In the genomic region with DNA sequence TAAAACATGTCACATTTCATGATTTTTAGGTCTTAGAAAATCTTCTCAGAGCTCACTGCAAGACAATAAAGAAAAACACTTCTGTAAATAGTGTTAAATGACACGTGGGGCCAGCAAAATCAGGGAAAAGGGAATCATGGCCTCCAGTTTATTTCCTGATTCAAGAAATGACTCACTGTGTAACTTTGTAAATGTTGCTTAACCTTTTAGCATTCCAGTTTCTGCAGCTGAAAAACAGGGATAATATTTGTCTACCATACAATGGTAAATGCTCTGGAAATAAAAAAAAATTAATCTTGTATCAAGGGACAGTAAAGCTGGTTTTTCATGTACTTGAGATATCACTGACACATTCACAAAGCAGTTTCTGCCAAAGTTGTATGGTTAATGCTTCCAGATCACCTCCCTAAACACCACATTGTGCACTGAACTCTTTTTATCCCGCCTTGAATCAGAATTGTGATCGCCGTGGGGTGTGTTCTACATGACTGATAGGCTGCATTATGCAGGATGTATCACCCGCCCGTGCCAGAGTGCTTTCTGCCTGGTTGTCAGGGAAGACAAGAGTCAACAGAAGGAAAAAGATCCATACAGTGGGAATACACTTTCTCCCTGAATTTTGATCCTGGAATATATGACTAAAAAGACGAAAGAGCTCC, we compare ENCODE assay signal across 12 cellular contexts.
DNase-seq lines count a peak whose midpoint lies in the region; ATAC-seq, FAIRE-seq and TF ChIP-seq lines count a peak whose summit lies in the region.
"Had no signal": no experiment of that assay in that cellular context is flagged by ENCODE, and none has a peak within 500 bp of the region (broad histone marks: within the 10 kb centered on the region; RNA-seq: fewer than 3 reads in every experiment).

No MANE protein-coding gene starts in this region.

- H3K9me3 ChIP-seq in A673 (ENCODE audit: low read depth, low read length, poor library complexity, severe bottlenecking): no peaks in the 10 kb centered on the region
- H3K9me3 ChIP-seq in liver (ENCODE audit: control insufficient read depth in 4 of 4, low read length in 3 of 4): no peaks in the 10 kb centered on the region

- H3K4me1 Mint-ChIP-seq in activated CD4-positive, alpha-beta memory T cell treated with anti-CD3 and anti-CD28 coated beads for 36 hours (ENCODE audit: low read depth): peaks cover 12% of the 10 kb centered on the region

- TF ChIP-seq CTCF in A673 (conservative IDR thresholded peaks at IDR 0.05; ENCODE audit: low read depth, low read length) (no peak), liver (IDR thresholded peaks at IDR 0.05; ENCODE audit: low read depth, low read length, missing input control) (no peak)

- 62% methylated on average over 7 of the region's 7 CpGs for WGBS in liver

- H3K9me3 Mint-ChIP-seq in activated CD4-positive, alpha-beta memory T cell treated with anti-CD3 and anti-CD28 coated beads for 36 hours: peaks cover 4% of the 10 kb centered on the region

- H3K9ac ChIP-seq in liver (ENCODE audit: low read depth in 1 of 2, low read length in 2 of 2): no peak overlapping the region

- no TSS peak for BruUV-seq in A673 (replicated peaks; lab: Mats Ljungman, UMichigan)

- H3K27me3 Mint-ChIP-seq in activated CD4-positive, alpha-beta memory T cell treated with anti-CD3 and anti-CD28 coated beads for 36 hours: peaks cover 2% of the 10 kb centered on the region

- H3K4me3 ChIP-seq in A673 (ENCODE audit: low read depth, low read length, poor library complexity, severe bottlenecking) (no peak overlapping the region), liver (ENCODE audit: low read depth in 1 of 3, low read length in 3 of 3) (no peak overlapping the region)
- H3K4me3 ChIP-seq: heart right ventricle had no signal

- CTCF ChIA-PET in A673 (lab: Charles Lee): no interaction called here
- CTCF ChIA-PET in activated CD4-positive, alpha-beta memory T cell treated with anti-CD3 and anti-CD28 coated beads for 36 hours (lab: Charles Lee): no interaction called here

- POLR2A ChIA-PET in A673 (lab: Charles Lee; ENCODE audit: low non-redundant PET): interaction anchor here (0.7 kb wide), 1 partner anchor 174 kb away, joined by 3 read pairs; no protein-coding TSS in a partner anchor
- POLR2A ChIA-PET in activated CD4-positive, alpha-beta memory T cell treated with anti-CD3 and anti-CD28 coated beads for 36 hours (lab: Charles Lee): no interaction called here

- H3K27ac ChIP-seq in A673 (ENCODE audit: low read depth, low read length, poor library complexity, severe bottlenecking) (peak overlapping the region; percentile 60), liver (ENCODE audit: low read depth in 1 of 2, low read length in 2 of 2) (no peak overlapping the region)
- H3K27ac ChIP-seq: heart right ventricle had no signal

- peak; percentile 64 for FAIRE-seq in colon (lab: Jason Lieb, UNC)

- H3K4me1 ChIP-seq in A673 (ENCODE audit: insufficient read depth, low read length, poor library complexity, severe bottlenecking): peaks cover 60% of the 10 kb centered on the region
- H3K4me1 ChIP-seq in liver (ENCODE audit: control insufficient read depth in 4 of 4, insufficient read depth in 4 of 4, low read length in 3 of 4): no peaks in the 10 kb centered on the region
- H3K4me1 ChIP-seq: heart right ventricle had no signal

- TF ChIP-seq RAD21 in liver (IDR thresholded peaks at IDR 0.05): no peak

- ATAC-seq in GM18873 (IDR thresholded peaks at IDR 0.05; ENCODE audit: low FRiP score, unreplicated experiment) (no peak), GM21528 (IDR thresholded peaks at IDR 0.05; ENCODE audit: low FRiP score, unreplicated experiment) (no peak)
- ATAC-seq: sciatic nerve; stimulated activated naive CD8-positive, alpha-beta T cell treated with anti-CD3 and anti-CD28 coated beads, Interleukin-15, Interleukin-2, amounts not matched to agents 100 U/mL and 50 U/mL, for 24 hours had no signal

- H3K27me3 ChIP-seq in A673 (replicated peaks; ENCODE audit: insufficient read depth, low read depth, low read length, poor library complexity): no peaks in the 10 kb centered on the region
- no peaks in the 10 kb centered on the region for H3K27me3 ChIP-seq in liver (ENCODE audit: control insufficient read depth in 4 of 4, insufficient read depth in 4 of 4, low read length in 3 of 4)
- H3K27me3 ChIP-seq: heart right ventricle had no signal

- intact Hi-C loops in A673 (cut with micrococcal nuclease; ENCODE audit: unreplicated experiment): no loop called here
- intact Hi-C loops in activated CD4-positive, alpha-beta memory T cell treated with anti-CD3 and anti-CD28 coated beads for 36 hours (cut with micrococcal nuclease): no loop called here

- H3K4me3 Mint-ChIP-seq in activated CD4-positive, alpha-beta memory T cell treated with anti-CD3 and anti-CD28 coated beads for 36 hours: no peak overlapping the region

- no peak overlapping the region for H3K27ac Mint-ChIP-seq in activated CD4-positive, alpha-beta memory T cell treated with anti-CD3 and anti-CD28 coated beads for 36 hours

- peak; percentile 40 for DNase-seq in A673 (ENCODE audit: low spot score)
- peak; percentile 78 for DNase-seq in LHCN-M2 (ENCODE audit: low read depth)
- DNase-seq in superior temporal gyrus (ENCODE audit: extremely low spot score): no peak
- no peak for DNase-seq in activated CD4-positive, alpha-beta memory T cell treated with anti-CD3 and anti-CD28 coated beads for 36 hours
- DNase-seq: heart right ventricle; NCI-H1048; stimulated activated naive CD8-positive, alpha-beta T cell treated with anti-CD3 and anti-CD28 coated beads, Interleukin-15, Interleukin-2, amounts not matched to agents 100 U/mL and 50 U/mL, for 24 hours had no signal

- H3K36me3 ChIP-seq in A673 (ENCODE audit: insufficient read depth, low read length, poor library complexity, severe bottlenecking): no peaks in the 10 kb centered on the region
- H3K36me3 ChIP-seq in liver (ENCODE audit: control insufficient read depth in 4 of 4, insufficient read depth in 3 of 4, low read depth in 1 of 4, low read length in 3 of 4): no peaks in the 10 kb centered on the region
- H3K36me3 ChIP-seq: heart right ventricle had no signal

- no peaks in the 10 kb centered on the region for H3K36me3 Mint-ChIP-seq in activated CD4-positive, alpha-beta memory T cell treated with anti-CD3 and anti-CD28 coated beads for 36 hours

TF ChIP-seq in liver, 16 proteins besides CTCF, POLR2A, EP300 and RAD21:
- TF ChIP-seq HNF4G (IDR thresholded peaks at IDR 0.05) (no peak), NR2F2 (IDR thresholded peaks at IDR 0.05) (no peak), EGR1 (IDR thresholded peaks at IDR 0.05; ENCODE audit: low read depth in 2 of 2) (no peak), YY1 (IDR thresholded peaks at IDR 0.05) (peak; percentile 40), GABPA (IDR thresholded peaks at IDR 0.05 in 1 of 2, conservative IDR thresholded peaks at IDR 0.05 in 1 of 2) (no peak), JUND (IDR thresholded peaks at IDR 0.05) (peak in 1 of 2 donors; percentile 52), FOXA2 (IDR thresholded peaks at IDR 0.05) (no peak)
TF ChIP-seq in liver: peak in this region for 2.

Comparison
In these comparisons a context has a peak if more than half of its experiments do, and no peak if none do; other contexts are left out.
1. DNase-seq: peak in A673 (single experiment) and LHCN-M2 (single experiment); none in superior temporal gyrus (single experiment) and activated CD4-positive, alpha-beta memory T cell treated with anti-CD3 and anti-CD28 coated beads for 36 hours (single experiment).